ENCODE assay signal across 9 cellular contexts in the genomic region with DNA sequence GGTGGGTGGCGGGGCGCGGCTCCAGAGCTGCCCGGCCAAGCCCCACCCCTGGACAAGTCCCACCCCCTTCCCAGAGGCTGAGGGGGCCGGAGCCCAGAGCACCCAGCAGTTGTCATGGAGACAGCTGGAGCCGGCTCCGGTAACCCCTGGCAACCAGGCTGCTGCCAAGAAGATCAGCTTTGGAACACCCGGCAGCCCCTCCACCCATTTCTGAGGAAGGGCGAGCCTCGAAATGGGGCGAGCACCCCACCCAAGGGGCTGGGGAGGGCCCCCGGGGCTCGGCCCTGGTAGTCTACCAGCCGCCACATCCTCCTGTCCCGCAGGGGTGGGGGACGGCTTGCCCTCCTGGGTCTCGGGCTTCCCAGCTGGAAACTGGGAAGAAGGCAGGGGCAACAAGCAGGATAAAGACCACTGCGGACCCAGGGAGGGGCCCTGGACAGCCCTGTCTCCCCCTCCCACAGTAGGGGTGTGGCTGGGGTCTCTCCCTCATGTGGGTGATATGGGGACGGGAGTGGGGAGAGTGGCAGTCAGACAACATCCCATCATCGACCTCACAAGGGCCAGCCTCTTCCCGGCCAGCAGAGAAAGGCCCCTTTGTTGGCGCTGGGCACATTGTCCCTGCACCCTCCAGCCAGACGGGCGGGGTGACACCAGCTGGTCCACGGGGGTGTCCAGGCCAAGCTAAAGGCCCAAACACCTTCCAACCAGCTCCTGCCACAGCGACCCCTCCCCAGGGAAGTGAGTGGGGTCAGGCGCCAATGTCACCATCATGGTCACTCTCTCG. TPM values are rescaled to one million over a fixed set of nuclear protein-coding genes. Genes with fewer than 3 reads are reported as not detected.
A peak's percentile ranks its signal among the peaks of the same experiment; 100 is the strongest.
DNase-seq lines count a peak whose midpoint lies in the region; ATAC-seq and TF ChIP-seq lines count a peak whose summit lies in the region.
"Had no signal": no experiment of that assay in that cellular context is flagged by ENCODE, and none has a peak within 500 bp of the region (broad histone marks: within the 10 kb centered on the region; RNA-seq: fewer than 3 reads in every experiment).

No MANE protein-coding gene starts in this region.

- H3K4me1 ChIP-seq in ES-I3 (ENCODE audit: insufficient read depth, low read length), result no peaks in the 10 kb centered on the region
- H3K4me1 ChIP-seq in rectal smooth muscle tissue (ENCODE audit: control insufficient read depth, insufficient read depth, low read length), result peaks cover 3% of the 10 kb centered on the region

- peak overlapping the region; percentile 67; the same call in 1 of the 2 replicates for H3K9ac ChIP-seq in ES-I3 (ENCODE audit: low read depth, low read length)
- H3K9ac ChIP-seq in rectal smooth muscle tissue (ENCODE audit: low read length), result no peak overlapping the region

- H3K27ac ChIP-seq in rectal smooth muscle tissue (ENCODE audit: low read depth, low read length), result peak overlapping the region; percentile 55

- H3K27me3 ChIP-seq in rectal smooth muscle tissue (ENCODE audit: control insufficient read depth, insufficient read depth, low read length), result peaks cover 25% of the 10 kb centered on the region

- H3K9me3 Mint-ChIP-seq in activated CD8-positive, alpha-beta memory T cell treated with anti-CD3 and anti-CD28 coated beads, Interleukin-2, amount 10 ng/mL, durations not matched to agents 7 days and 5 days (ENCODE audit: low read depth), result no peaks in the 10 kb centered on the region

- TF ChIP-seq CTCF in foreskin fibroblast (IDR thresholded peaks at IDR 0.05; ENCODE audit: low read depth, low read length), result no peak

- ATAC-seq in GM18502 (IDR thresholded peaks at IDR 0.05; ENCODE audit: poor library complexity, unreplicated experiment), result no peak
- ATAC-seq in HG02981 (IDR thresholded peaks at IDR 0.05; ENCODE audit: unreplicated experiment), result no peak
- no peak for ATAC-seq in HG02642 (IDR thresholded peaks at IDR 0.05; ENCODE audit: poor library complexity, unreplicated experiment)
- ATAC-seq in activated CD8-positive, alpha-beta memory T cell treated with anti-CD3 and anti-CD28 coated beads, Interleukin-2, amount 10 ng/mL, durations not matched to agents 7 days and 5 days, result no peak

- no peak overlapping the region for H3K27ac Mint-ChIP-seq in activated CD8-positive, alpha-beta memory T cell treated with anti-CD3 and anti-CD28 coated beads, Interleukin-2, amount 10 ng/mL, durations not matched to agents 7 days and 5 days

- no peaks in the 10 kb centered on the region for H3K9me3 ChIP-seq in ES-I3 (ENCODE audit: control insufficient read depth, insufficient read depth, low read length)

- DNase-seq in NCI-H748 (lab: John Stamatoyannopoulos, UW; ENCODE audit: unreplicated experiment), result peak; percentile 91
- DNase-seq in foreskin fibroblast, result peak in 1 of 2 donors; percentile 53
- no peak for DNase-seq in activated CD8-positive, alpha-beta memory T cell treated with anti-CD3 and anti-CD28 coated beads, Interleukin-2, amount 10 ng/mL, durations not matched to agents 7 days and 5 days
- DNase-seq: stimulated activated CD4-positive, alpha-beta T cell treated with anti-CD3 and anti-CD28 coated beads, Interleukin-4, amount 100 ng/mL, for 4 hours had no signal

- CTCF ChIA-PET in activated CD8-positive, alpha-beta memory T cell treated with anti-CD3 and anti-CD28 coated beads, Interleukin-2, amount 10 ng/mL, durations not matched to agents 7 days and 5 days (lab: Charles Lee), result interaction anchor here (0.7 to 1.6 kb wide), 2 partner anchors 11 to 51 kb away, joined by 3 read pairs; no protein-coding TSS in a partner anchor

- H3K4me3 ChIP-seq in foreskin fibroblast (ENCODE audit: low read depth in 1 of 2, low read length in 2 of 2), result peak overlapping the region; percentile 42 to 53
- H3K4me3 ChIP-seq in rectal smooth muscle tissue (ENCODE audit: low read length), result peak overlapping the region; percentile 44

- H3K4me1 Mint-ChIP-seq in activated CD8-positive, alpha-beta memory T cell treated with anti-CD3 and anti-CD28 coated beads, Interleukin-2, amount 10 ng/mL, durations not matched to agents 7 days and 5 days, result peaks cover 9% of the 10 kb centered on the region

- H3K27me3 Mint-ChIP-seq in activated CD8-positive, alpha-beta memory T cell treated with anti-CD3 and anti-CD28 coated beads, Interleukin-2, amount 10 ng/mL, durations not matched to agents 7 days and 5 days, result peaks cover 30% of the 10 kb centered on the region

- no peak overlapping the region for H3K4me3 Mint-ChIP-seq in activated CD8-positive, alpha-beta memory T cell treated with anti-CD3 and anti-CD28 coated beads, Interleukin-2, amount 10 ng/mL, durations not matched to agents 7 days and 5 days

- H3K36me3 ChIP-seq in ES-I3 (ENCODE audit: insufficient read depth, low read length) (no peaks in the 10 kb centered on the region), rectal smooth muscle tissue (ENCODE audit: control insufficient read depth, insufficient read depth, low read length) (peaks cover 5% of the 10 kb centered on the region)

- H3K36me3 Mint-ChIP-seq in activated CD8-positive, alpha-beta memory T cell treated with anti-CD3 and anti-CD28 coated beads, Interleukin-2, amount 10 ng/mL, durations not matched to agents 7 days and 5 days, result no peaks in the 10 kb centered on the region

RNA-seq across cellular contexts. Expression of a gene that starts 1.5 kb away (rescaled TPM):
- total RNA-seq in activated CD8-positive, alpha-beta memory T cell treated with anti-CD3 and anti-CD28 coated beads, Interleukin-2, amount 10 ng/mL, durations not matched to agents 7 days and 5 days, result not detected

RNA-seq across cellular contexts. Expression of a gene that starts 24.7 kb away (rescaled TPM):
- total RNA-seq in activated CD8-positive, alpha-beta memory T cell treated with anti-CD3 and anti-CD28 coated beads, Interleukin-2, amount 10 ng/mL, durations not matched to agents 7 days and 5 days, result 100 to 1,000 TPM; 251 to 264 TPM

RNA-seq across cellular contexts. Expression of a gene that starts 25.1 kb away (rescaled TPM):
- 10 to 100 TPM; 48.2 to 56.4 TPM for total RNA-seq in activated CD8-positive, alpha-beta memory T cell treated with anti-CD3 and anti-CD28 coated beads, Interleukin-2, amount 10 ng/mL, durations not matched to agents 7 days and 5 days

RNA-seq across cellular contexts. Expression of a gene that starts 46.6 kb away (rescaled TPM):
- under 1 TPM in 1 of 2 experiments, not detected in 1; 0.26 TPM for total RNA-seq in activated CD8-positive, alpha-beta memory T cell treated with anti-CD3 and anti-CD28 coated beads, Interleukin-2, amount 10 ng/mL, durations not matched to agents 7 days and 5 days
